In genomic region chr17:77741109-77741508, GRCh38 we compare ENCODE assay signal across 8 cellular contexts.
DNase-seq lines count a peak whose midpoint lies in the region; ATAC-seq and TF ChIP-seq lines count a peak whose summit lies in the region.

No MANE protein-coding gene starts in this region.

- H3K36me3 Mint-ChIP-seq in CD4-positive, alpha-beta memory T cell, result no peaks in the 10 kb centered on the region
- H3K36me3 Mint-ChIP-seq in activated naive CD4-positive, alpha-beta T cell treated with anti-CD3 and anti-CD28 coated beads for 36 hours (ENCODE audit: low read depth), result no peaks in the 10 kb centered on the region
- H3K36me3 Mint-ChIP-seq in mesothelial cell of epicardium, result no peaks in the 10 kb centered on the region

- H3K27ac ChIP-seq in CD4-positive, alpha-beta memory T cell (ENCODE audit: low read depth, low read length), result no peak overlapping the region

- H3K4me1 Mint-ChIP-seq in CD4-positive, alpha-beta memory T cell, result no peaks in the 10 kb centered on the region
- H3K4me1 Mint-ChIP-seq in activated naive CD4-positive, alpha-beta T cell treated with anti-CD3 and anti-CD28 coated beads for 36 hours (ENCODE audit: low read depth), result no peaks in the 10 kb centered on the region
- peaks cover 7% of the 10 kb centered on the region for H3K4me1 Mint-ChIP-seq in mesothelial cell of epicardium

- H3K36me3 ChIP-seq in CD4-positive, alpha-beta memory T cell (ENCODE audit: insufficient read depth, low read length), result no peaks in the 10 kb centered on the region

- H3K27ac Mint-ChIP-seq in CD4-positive, alpha-beta memory T cell, result no peak overlapping the region
- H3K27ac Mint-ChIP-seq in activated naive CD4-positive, alpha-beta T cell treated with anti-CD3 and anti-CD28 coated beads for 36 hours, result no peak overlapping the region
- H3K27ac Mint-ChIP-seq in mesothelial cell of epicardium, result no peak overlapping the region

- no peaks in the 10 kb centered on the region for H3K9me3 ChIP-seq in CD4-positive, alpha-beta memory T cell (ENCODE audit: control insufficient read depth in 1 of 2, low read length in 2 of 2)

- no peaks in the 10 kb centered on the region for H3K27me3 ChIP-seq in CD4-positive, alpha-beta memory T cell (ENCODE audit: insufficient read depth, low read length)

- intact Hi-C loops in CD4-positive, alpha-beta memory T cell (cut with micrococcal nuclease), result loop anchor here (1.0 kb wide), 2 partner anchors 96 to 199 kb away; no protein-coding TSS in a partner anchor
- intact Hi-C loops in activated naive CD4-positive, alpha-beta T cell treated with anti-CD3 and anti-CD28 coated beads for 36 hours (cut with micrococcal nuclease), result loop anchor here (1.0 to 2.0 kb wide), 2 partner anchors 199 to 340 kb away; no protein-coding TSS in a partner anchor

- no peak overlapping the region for H3K4me3 Mint-ChIP-seq in CD4-positive, alpha-beta memory T cell
- H3K4me3 Mint-ChIP-seq in activated naive CD4-positive, alpha-beta T cell treated with anti-CD3 and anti-CD28 coated beads for 36 hours, result no peak overlapping the region
- no peak overlapping the region for H3K4me3 Mint-ChIP-seq in mesothelial cell of epicardium

- ATAC-seq in activated CD4-positive, CD25-positive, alpha-beta regulatory T cell treated with anti-CD3 and anti-CD28 coated beads, Interleukin-2, amount 50 U/mL, for 24 hours, result no peak

- H3K9me3 Mint-ChIP-seq in CD4-positive, alpha-beta memory T cell, result peaks cover 0 to 2% (median 0%) of the 10 kb centered on the region in 8 donors
- no peaks in the 10 kb centered on the region for H3K9me3 Mint-ChIP-seq in activated naive CD4-positive, alpha-beta T cell treated with anti-CD3 and anti-CD28 coated beads for 36 hours
- H3K9me3 Mint-ChIP-seq in mesothelial cell of epicardium, result peaks cover 20% of the 10 kb centered on the region

- DNase-seq in CD4-positive, alpha-beta memory T cell, result peak in 3 of 5 donors; percentile 6 to 41 (median 30)
- DNase-seq in NAMALWA (ENCODE audit: low spot score), result peak; percentile 54
- DNase-seq in activated naive CD4-positive, alpha-beta T cell treated with anti-CD3 and anti-CD28 coated beads for 36 hours, result peak; percentile 83
- DNase-seq in mesothelial cell of epicardium (ENCODE audit: low spot score in 2 of 2, unreplicated experiment in 2 of 2), result no peak
- no peak for DNase-seq in DMS79 treated with DMSO at 0.1 percent for 48 hours (lab: John Stamatoyannopoulos, UW)
- DNase-seq in NCI-H187 treated with DMSO at 0.1 percent for 48 hours (lab: John Stamatoyannopoulos, UW), result no peak
- no peak for DNase-seq in RPMI8226

- POLR2A ChIA-PET in CD4-positive, alpha-beta memory T cell (lab: Charles Lee; ENCODE audit: partially characterized antibody), result interaction anchor here (1.3 kb wide), 1 partner anchor 96 kb away, joined by 4 read pairs; no protein-coding TSS in a partner anchor

- CTCF ChIA-PET in CD4-positive, alpha-beta memory T cell (lab: Charles Lee; ENCODE audit: partially characterized antibody), result interaction anchor here (0.8 to 1.5 kb wide), 3 partner anchors 16 to 198 kb away, joined by 3 to 9 read pairs (median 8); no protein-coding TSS in a partner anchor
- CTCF ChIA-PET in activated naive CD4-positive, alpha-beta T cell treated with anti-CD3 and anti-CD28 coated beads for 36 hours (lab: Charles Lee), result interaction anchor here (0.5 to 1.4 kb wide), 7 partner anchors 14 to 272 kb away, joined by 3 to 6 read pairs (median 3); no protein-coding TSS in a partner anchor

- TF ChIP-seq CTCF in mesothelial cell of epicardium (IDR thresholded peaks at IDR 0.05; ENCODE audit: unreplicated experiment), result peak; percentile 72

- no peaks in the 10 kb centered on the region for H3K4me1 ChIP-seq in CD4-positive, alpha-beta memory T cell (ENCODE audit: insufficient read depth, low read length)

- peaks cover 2 to 5% of the 10 kb centered on the region in 2 donors for H3K27me3 Mint-ChIP-seq in CD4-positive, alpha-beta memory T cell
- H3K27me3 Mint-ChIP-seq in activated naive CD4-positive, alpha-beta T cell treated with anti-CD3 and anti-CD28 coated beads for 36 hours (ENCODE audit: low read depth), result no peaks in the 10 kb centered on the region
- peaks cover 35% of the 10 kb centered on the region for H3K27me3 Mint-ChIP-seq in mesothelial cell of epicardium (ENCODE audit: low read depth)

- H3K4me3 ChIP-seq in CD4-positive, alpha-beta memory T cell (ENCODE audit: low read length in 2 of 2), result no peak overlapping the region

Comparison
In these comparisons a context has a peak if more than half of its experiments do, and no peak if none do; other contexts are left out.
1. DNase-seq: peak in CD4-positive, alpha-beta memory T cell (3 of 5), NAMALWA (single experiment) and activated naive CD4-positive, alpha-beta T cell treated with anti-CD3 and anti-CD28 coated beads for 36 hours (single experiment); none in mesothelial cell of epicardium (0 of 2), DMS79 treated with DMSO at 0.1 percent for 48 hours (single experiment), NCI-H187 treated with DMSO at 0.1 percent for 48 hours (single experiment) and RPMI8226 (single experiment).